In the genomic region with DNA sequence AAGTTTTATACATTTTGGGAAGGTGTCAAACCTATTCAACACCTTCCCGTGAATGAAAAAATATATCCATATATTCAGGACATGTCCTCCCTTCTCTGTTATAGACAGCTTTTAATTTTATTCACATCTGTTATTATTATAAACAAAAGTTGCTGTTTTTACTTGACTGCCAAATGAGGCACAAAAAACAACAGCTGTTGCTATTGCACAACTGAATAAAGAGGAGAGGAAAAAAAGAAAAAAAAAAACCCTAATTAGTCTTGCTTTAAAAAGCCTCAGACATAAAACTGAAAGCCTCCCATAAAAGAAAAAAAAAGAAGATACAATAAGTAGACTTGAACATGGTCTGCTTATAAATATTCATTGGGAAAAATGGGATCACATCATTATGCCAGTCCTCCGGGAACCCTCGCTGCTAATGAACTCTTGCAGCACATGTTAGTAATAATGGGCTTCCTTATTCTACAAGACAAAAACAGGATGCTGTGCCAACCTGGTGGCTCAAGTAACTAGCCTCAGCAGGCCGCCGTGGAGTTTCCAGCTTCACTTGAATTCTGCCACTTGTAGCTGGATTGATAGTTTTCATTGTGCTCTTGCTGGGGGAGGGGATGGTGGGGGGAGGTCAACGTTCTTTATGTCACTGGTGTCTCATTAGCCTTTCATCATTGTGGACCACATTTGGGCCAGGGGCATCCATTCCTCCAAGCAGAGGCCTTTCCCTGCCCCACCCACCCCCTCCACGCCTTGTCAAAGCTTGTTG, we compare ENCODE assay signal across 14 cellular contexts.
DNase-seq lines count a peak whose midpoint lies in the region; TF ChIP-seq lines count a peak whose summit lies in the region.
"Had no signal": no experiment of that assay in that cellular context is flagged by ENCODE, and none has a peak within 500 bp of the region (broad histone marks: within the 10 kb centered on the region; RNA-seq: fewer than 3 reads in every experiment).

No MANE protein-coding gene starts in this region.

- no peak overlapping the region for H3K4me3 Mint-ChIP-seq in Calu3 (ENCODE audit: low read depth, unreplicated experiment)

- TF ChIP-seq POLR2A in breast epithelium (IDR thresholded peaks at IDR 0.05) (no peak), uterus (IDR thresholded peaks at IDR 0.05) (no peak)

- H3K27ac Mint-ChIP-seq in Calu3 (ENCODE audit: unreplicated experiment) = no peak overlapping the region

- H3K4me1 Mint-ChIP-seq in Calu3 (ENCODE audit: low read depth, unreplicated experiment) = peaks cover 40% of the 10 kb centered on the region

- no TSS peak for BruUV-seq in Calu3 (replicated peaks; lab: Mats Ljungman, UMichigan)

- H3K27me3 Mint-ChIP-seq in Calu3 (ENCODE audit: unreplicated experiment) = no peaks in the 10 kb centered on the region

- H3K4me1 ChIP-seq in breast epithelium (peaks cover 0 to 5% of the 10 kb centered on the region in 2 donors), uterus (no peaks in the 10 kb centered on the region)

- peak; percentile 21 for DNase-seq in NCI-H82 (lab: John Stamatoyannopoulos, UW)
- DNase-seq in NCI-H82 treated with DMSO at 0.1 percent for 48 hours (lab: John Stamatoyannopoulos, UW; ENCODE audit: unreplicated experiment) = no peak
- peak in 1 of 2 donors; percentile 80 for DNase-seq in breast epithelium (ENCODE audit: low spot score in 2 of 2)
- DNase-seq in iPS DF 4.7 (ENCODE audit: extremely low read depth, low spot score) = peak; percentile 16
- DNase-seq in uterus = peak in 1 of 2 donors; percentile 31
- no peak for DNase-seq in Calu3
- DNase-seq in NCI-H345 treated with DMSO at 0.1 percent for 48 hours (lab: John Stamatoyannopoulos, UW; ENCODE audit: unreplicated experiment) = no peak
- DNase-seq in 8988T = no peak
- DNase-seq: activated T-cell treated with anti-CD3 and anti-CD28 coated beads, Interleukin-2, amount 50 U/mL, for 48 hours; DND-41; mucosa of descending colon; NCI-H1930 had no signal

- intact Hi-C loops in breast epithelium (cut with DNase I; ENCODE audit: low total_unique reads) (no loop called here), uterus (cut with DNase I; ENCODE audit: low total_unique reads) (no loop called here), Calu3 (cut with micrococcal nuclease; ENCODE audit: unreplicated experiment) (no loop called here)

- no peaks in the 10 kb centered on the region for H3K27me3 ChIP-seq in breast epithelium
- no peaks in the 10 kb centered on the region for H3K27me3 ChIP-seq in uterus

- H3K9me3 ChIP-seq in breast epithelium (no peaks in the 10 kb centered on the region), uterus (no peaks in the 10 kb centered on the region)
- H3K9me3 ChIP-seq: mucosa of descending colon had no signal

- H3K27ac ChIP-seq in breast epithelium = peak overlapping the region; percentile 76 to 85
- H3K27ac ChIP-seq in uterus = peak overlapping the region; percentile 11 to 73

- H3K36me3 ChIP-seq in breast epithelium = no peaks in the 10 kb centered on the region
- no peaks in the 10 kb centered on the region for H3K36me3 ChIP-seq in uterus
- H3K36me3 ChIP-seq: WERI-Rb-1 had no signal

- H3K4me3 ChIP-seq in breast epithelium (no peak overlapping the region), uterus (no peak overlapping the region)
- H3K4me3 ChIP-seq: mucosa of descending colon, smooth muscle cell had no signal

- TF ChIP-seq CTCF in breast epithelium (IDR thresholded peaks at IDR 0.05) = no peak
- no peak for TF ChIP-seq CTCF in uterus (IDR thresholded peaks at IDR 0.05)
- no peak for TF ChIP-seq CTCF in Calu3 (IDR thresholded peaks at IDR 0.05; ENCODE audit: unreplicated experiment)

- no peaks in the 10 kb centered on the region for H3K9me3 Mint-ChIP-seq in Calu3 (ENCODE audit: low read depth, unreplicated experiment)

- CTCF ChIA-PET in Calu3 (lab: Charles Lee) = interaction anchor here (0.6 to 3.0 kb wide), 4 partner anchors 23 to 475 kb away, joined by 3 to 12 read pairs (median 4); no protein-coding TSS in a partner anchor

- H3K36me3 Mint-ChIP-seq in Calu3 (ENCODE audit: insufficient read depth, unreplicated experiment) = no peaks in the 10 kb centered on the region

Comparison
In these comparisons a context has a peak if more than half of its experiments do, and no peak if none do; other contexts are left out.
1. DNase-seq: peak in NCI-H82 (single experiment) and iPS DF 4.7 (single experiment); none in NCI-H82 treated with DMSO at 0.1 percent for 48 hours (single experiment), Calu3 (single experiment), NCI-H345 treated with DMSO at 0.1 percent for 48 hours (single experiment) and 8988T (single experiment).